ENCODE assay signal across 21 cellular contexts in the genomic region with DNA sequence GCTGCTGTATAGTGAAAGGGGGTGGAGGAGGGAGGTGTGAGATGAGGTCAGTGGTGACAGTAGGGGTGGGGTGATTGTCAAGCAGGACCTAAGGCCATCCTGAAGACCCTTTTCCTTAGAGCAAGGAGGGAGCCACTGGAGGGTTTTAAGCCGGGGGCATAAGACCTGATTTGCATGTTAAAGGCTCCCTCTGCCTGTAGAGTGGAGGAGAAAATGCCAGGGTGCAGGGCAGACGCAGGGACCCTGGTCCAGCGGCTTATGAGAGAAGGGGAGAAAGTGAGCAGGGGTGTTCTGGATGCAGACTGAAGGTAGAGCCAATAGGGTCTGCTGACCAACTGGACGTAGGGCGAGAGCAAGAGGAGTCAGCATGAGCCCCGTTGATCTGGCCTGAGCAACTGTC.
A peak's percentile ranks its signal among the peaks of the same experiment; 100 is the strongest.
DNase-seq lines count a peak whose midpoint lies in the region; ATAC-seq, FAIRE-seq and TF ChIP-seq lines count a peak whose summit lies in the region.
"Had no signal": no experiment of that assay in that cellular context is flagged by ENCODE, and none has a peak within 500 bp of the region (broad histone marks: within the 10 kb centered on the region; RNA-seq: fewer than 3 reads in every experiment).

No MANE protein-coding gene starts in this region.

- no peaks in the 10 kb centered on the region for H4K20me1 ChIP-seq in H1 (replicated peaks in 1 of 2; ENCODE audit: control insufficient read depth in 1 of 2, insufficient read depth in 2 of 2, low read length in 2 of 2)
- H4K20me1 ChIP-seq in MM.1S (ENCODE audit: insufficient read depth, low read length): no peaks in the 10 kb centered on the region

- FAIRE-seq in H1 (lab: Jason Lieb, UNC) (no peak), pancreas (lab: Jason Lieb, UNC) (no peak)
- FAIRE-seq: GM12892, GM19239 had no signal

- no peaks in the 10 kb centered on the region for H3F3A ChIP-seq in MM.1S (ENCODE audit: insufficient read depth, low read length)

- H2BK15ac ChIP-seq in H1 (ENCODE audit: low read length): no peak overlapping the region

- H3K27me3 Mint-ChIP-seq in nephron progenitor cell (ENCODE audit: low read depth, poor library complexity): peaks cover 15% of the 10 kb centered on the region

- POLR2A ChIA-PET in H1 (lab: Charles Lee; ENCODE audit: partially characterized antibody): no interaction called here

- H3K27me3 ChIP-seq in H7 (ENCODE audit: control insufficient read depth, insufficient read depth, low read length) (no peaks in the 10 kb centered on the region), H1 (replicated peaks in 1 of 4; ENCODE audit: control insufficient read depth in 3 of 4, extremely low read depth in 1 of 4, insufficient read depth in 3 of 4, low read length in 3 of 4) (no peaks in the 10 kb centered on the region), upper lobe of right lung (no peaks in the 10 kb centered on the region), pancreas (no peaks in the 10 kb centered on the region), MM.1S (replicated peaks; ENCODE audit: insufficient read depth, low read length) (no peaks in the 10 kb centered on the region)
- H3K27me3 ChIP-seq: Peyer's patch had no signal

- peaks cover 92% of the 10 kb centered on the region for H3K4me1 Mint-ChIP-seq in nephron progenitor cell
- H3K4me1 Mint-ChIP-seq: B cell had no signal

- H3K9ac ChIP-seq in H1 (replicated peaks in 1 of 4; ENCODE audit: extremely low read depth in 1 of 4, low read depth in 3 of 4, low read length in 3 of 4) (no peak overlapping the region), MM.1S (ENCODE audit: low read length) (no peak overlapping the region)

- 0 out of 4 replicates have a peak, but pooled peaks of 1 of the 2 experiments have one; percentile 5 for TF ChIP-seq RAD21 in H1 (IDR thresholded peaks at IDR 0.05 in 1 of 2, conservative IDR thresholded peaks at IDR 0.05 in 1 of 2; ENCODE audit: low read depth in 2 of 2, low read length in 2 of 2)

- no peak overlapping the region; the same call in 1 of the 2 replicates for H2BK12ac ChIP-seq in H1 (ENCODE audit: low read depth, low read length)

- peak overlapping the region; percentile 12; the same call in 1 of the 2 replicates for H3K18ac ChIP-seq in H1 (ENCODE audit: extremely low read depth, low read length)

- H2AFZ ChIP-seq in H1 (ENCODE audit: low read length) (no peak overlapping the region), MM.1S (ENCODE audit: low read length) (no peak overlapping the region)

- H3K79me2 ChIP-seq in H1 (ENCODE audit: control insufficient read depth in 1 of 2, insufficient read depth in 2 of 2, low read length in 2 of 2): no peaks in the 10 kb centered on the region
- no peaks in the 10 kb centered on the region for H3K79me2 ChIP-seq in MM.1S (ENCODE audit: low read length)

- no peak overlapping the region for H3K14ac ChIP-seq in H1 (ENCODE audit: insufficient read length)

- CTCF ChIA-PET in H1 (lab: Charles Lee; ENCODE audit: partially characterized antibody): interaction anchor here (0.7 to 2.1 kb wide), 6 partner anchors 9 to 87 kb away, joined by 3 to 5 read pairs (median 4); no protein-coding TSS in a partner anchor

- H3K23me2 ChIP-seq in H1 (ENCODE audit: low read depth, low read length): no peaks in the 10 kb centered on the region

- no peak for TF ChIP-seq POLR2A in H1 (IDR thresholded peaks at IDR 0.05; ENCODE audit: control extremely low read depth in 1 of 2, low read depth in 2 of 2, low read length in 2 of 2)

- peak overlapping the region; percentile 18 for H3K4me3 Mint-ChIP-seq in nephron progenitor cell
- H3K4me3 Mint-ChIP-seq: B cell had no signal

- DNase-seq in H7 (peak; percentile 53), H1 (ENCODE audit: low read depth in 1 of 2, low spot score in 2 of 2) (no peak), nephron progenitor cell (no peak), upper lobe of right lung (peak; percentile 21), pancreas (no peak), MM.1S (no peak)
- DNase-seq: Calu3, DMS79 treated with DMSO at 0.1 percent for 48 hours, HCEC 1CT, KBM-7, NCI-H2029, NCI-H446 treated with DMSO at 0.1 percent for 48 hours, NCI-H526, OCI-M1, SHP77 treated with DMSO at 0.1 percent for 48 hours had no signal

- no peaks in the 10 kb centered on the region for H3K9me3 ChIP-seq in H1 (ENCODE audit: insufficient read depth in 2 of 2, low read depth in 1 of 2, low read length in 1 of 2)
- H3K9me3 ChIP-seq in upper lobe of right lung: no peaks in the 10 kb centered on the region
- no peaks in the 10 kb centered on the region for H3K9me3 ChIP-seq in pancreas
- H3K9me3 ChIP-seq in MM.1S (replicated peaks; ENCODE audit: insufficient read depth, low read length): no peaks in the 10 kb centered on the region
- H3K9me3 ChIP-seq: Peyer's patch had no signal

- H4K8ac ChIP-seq in H1 (ENCODE audit: extremely low read depth, insufficient read depth, low read length): no peak overlapping the region

- TF ChIP-seq CTCF in H1 (IDR thresholded peaks at IDR 0.05; ENCODE audit: control extremely low read depth in 1 of 3, insufficient read depth in 1 of 3, low read depth in 1 of 3, low read length in 3 of 3): 0 out of 4 replicates have a peak, but pooled peaks of 1 of the 3 experiments have one; percentile 2
- TF ChIP-seq CTCF in nephron progenitor cell (IDR thresholded peaks at IDR 0.05): no peak
- no peak for TF ChIP-seq CTCF in upper lobe of right lung (IDR thresholded peaks at IDR 0.05)
- no peak for TF ChIP-seq CTCF in pancreas (IDR thresholded peaks at IDR 0.05)
- TF ChIP-seq CTCF in MM.1S (IDR thresholded peaks at IDR 0.05; ENCODE audit: low read length): no peak

- intact Hi-C loops in upper lobe of right lung (cut with DNase I) (no loop called here), pancreas (cut with DNase I) (no loop called here)

- H2BK20ac ChIP-seq in H1 (ENCODE audit: low read length): 0 out of 2 replicates have a peak overlapping the region, but pooled peaks have one; percentile 21

- H3K56ac ChIP-seq in H1 (replicated peaks; ENCODE audit: insufficient read length, low read depth, low read length): no peak overlapping the region

- H3K27ac ChIP-seq in H1 (ENCODE audit: low read depth, low read length) (no peak overlapping the region), upper lobe of right lung (no peak overlapping the region), pancreas (no peak overlapping the region), MM.1S (ENCODE audit: low read length) (no peak overlapping the region)
- H3K27ac ChIP-seq: Peyer's patch, SK-N-MC had no signal

- no peaks in the 10 kb centered on the region for H3K36me3 Mint-ChIP-seq in nephron progenitor cell (ENCODE audit: low read depth)

- H3K4me2 ChIP-seq in H1 (ENCODE audit: insufficient read depth in 1 of 2, low read depth in 2 of 2, low read length in 2 of 2) (peak overlapping the region in 1 of 2 experiments; percentile 13; a peak in 2 of 4 replicates), MM.1S (ENCODE audit: low read depth, low read length) (no peak overlapping the region)

- no peak overlapping the region for H2BK5ac ChIP-seq in H1 (ENCODE audit: low read depth, low read length)

- ATAC-seq in upper lobe of right lung (no peak), pancreas (no peak), HG03460 (IDR thresholded peaks at IDR 0.05; ENCODE audit: unreplicated experiment) (no peak)

- no peaks in the 10 kb centered on the region for H3K36me3 ChIP-seq in H7 (replicated peaks; ENCODE audit: control insufficient read depth, insufficient read depth, low read length)
- no peaks in the 10 kb centered on the region for H3K36me3 ChIP-seq in H1 (ENCODE audit: control insufficient read depth in 2 of 4, insufficient read depth in 4 of 4, low read length in 3 of 4)
- H3K36me3 ChIP-seq in upper lobe of right lung: no peaks in the 10 kb centered on the region
- no peaks in the 10 kb centered on the region for H3K36me3 ChIP-seq in pancreas
- no peaks in the 10 kb centered on the region for H3K36me3 ChIP-seq in MM.1S (replicated peaks; ENCODE audit: insufficient read depth, low read length)
- H3K36me3 ChIP-seq: Peyer's patch had no signal

- no peak overlapping the region for H4K5ac ChIP-seq in H1 (ENCODE audit: insufficient read length, low read depth, low read length)

- H2AK5ac ChIP-seq in H1 (ENCODE audit: low read depth, low read length): no peak overlapping the region; the same call in 1 of the 2 replicates

- H3K4me1 ChIP-seq in H1 (replicated peaks in 1 of 4; ENCODE audit: control insufficient read depth in 3 of 4, insufficient read depth in 4 of 4, low read length in 3 of 4) (peaks cover 6 to 26% (median 11%) of the 10 kb centered on the region in 4 experiments), upper lobe of right lung (no peaks in the 10 kb centered on the region), pancreas (no peaks in the 10 kb centered on the region), MM.1S (ENCODE audit: low read length) (no peaks in the 10 kb centered on the region)
- H3K4me1 ChIP-seq: Peyer's patch had no signal

- H3K4ac ChIP-seq in H1 (replicated peaks; ENCODE audit: insufficient read length, low read depth, low read length): no peak overlapping the region

- H3K4me3 ChIP-seq in H7 (ENCODE audit: insufficient read depth, low read depth, low read length): no peak overlapping the region
- no peak overlapping the region for H3K4me3 ChIP-seq in H1 (ENCODE audit: extremely low read depth in 1 of 4, insufficient read depth in 2 of 4, low read depth in 3 of 4, low read length in 4 of 4)
- H3K4me3 ChIP-seq in upper lobe of right lung: no peak overlapping the region
- no peak overlapping the region for H3K4me3 ChIP-seq in pancreas
- H3K4me3 ChIP-seq in MM.1S (ENCODE audit: low read length): no peak overlapping the region
- H3K4me3 ChIP-seq: Peyer's patch, SK-N-MC had no signal

- H3K23ac ChIP-seq in H1 (ENCODE audit: insufficient read length): no peak overlapping the region

- H4K91ac ChIP-seq in H1 (replicated peaks; ENCODE audit: insufficient read length, low read length): no peak overlapping the region

- H2BK120ac ChIP-seq in H1 (replicated peaks; ENCODE audit: low read depth, low read length): no peak overlapping the region

- H3K9me3 Mint-ChIP-seq in nephron progenitor cell: no peaks in the 10 kb centered on the region

- no peak overlapping the region for H3K27ac Mint-ChIP-seq in nephron progenitor cell
- H3K27ac Mint-ChIP-seq: B cell had no signal

- TF ChIP-seq EP300 in H1 (IDR thresholded peaks at IDR 0.05; ENCODE audit: borderline replicate concordance in 1 of 2, low read depth in 2 of 2, low read length in 2 of 2): no peak

- WGBS in H1 (ENCODE audit: extremely low coverage in 1 of 2, insufficient coverage in 1 of 2, insufficient read length in 1 of 2, insufficient replicate concordance in 2 of 2, low coverage in 1 of 2, low lambda C conversion rate in 2 of 2, missing lambda C conversion rate in 1 of 2), 2 experiments: 69% methylated on average over 6 of the region's 6 CpGs; no CpG with 5 or more reads in 1 of the 2 experiments
- WGBS in pancreas, 2 donors: 69 to 72% methylated on average over 6 of the region's 6 CpGs

- H3K79me1 ChIP-seq in H1 (ENCODE audit: low read depth, low read length): no peaks in the 10 kb centered on the region

- H3K9me2 ChIP-seq in MM.1S (replicated peaks; ENCODE audit: insufficient read depth, low read length): no peaks in the 10 kb centered on the region

TF ChIP-seq in H1, 55 proteins besides CTCF, POLR2A, EP300 and RAD21 (continues in another document):
- no peak for TF ChIP-seq SIN3A (conservative IDR thresholded peaks at IDR 0.05 in 1 of 2, IDR thresholded peaks at IDR 0.05 in 1 of 2; ENCODE audit: low read depth in 1 of 2, low read length in 2 of 2)
- TF ChIP-seq SRF (IDR thresholded peaks at IDR 0.05; ENCODE audit: low read depth, low read length): no peak
- no peak for TF ChIP-seq SUZ12 (IDR thresholded peaks at IDR 0.05; ENCODE audit: low read length)

Comparison
In these comparisons a context has a peak if more than half of its experiments do, and no peak if none do; other contexts are left out.
1. DNase-seq: peak in H7 (single experiment) and upper lobe of right lung (single experiment); none in H1 (0 of 2), nephron progenitor cell (single experiment), pancreas (0 of 6) and MM.1S (single experiment).